ENCODE assay signal across 1 cellular context in the genomic region with DNA sequence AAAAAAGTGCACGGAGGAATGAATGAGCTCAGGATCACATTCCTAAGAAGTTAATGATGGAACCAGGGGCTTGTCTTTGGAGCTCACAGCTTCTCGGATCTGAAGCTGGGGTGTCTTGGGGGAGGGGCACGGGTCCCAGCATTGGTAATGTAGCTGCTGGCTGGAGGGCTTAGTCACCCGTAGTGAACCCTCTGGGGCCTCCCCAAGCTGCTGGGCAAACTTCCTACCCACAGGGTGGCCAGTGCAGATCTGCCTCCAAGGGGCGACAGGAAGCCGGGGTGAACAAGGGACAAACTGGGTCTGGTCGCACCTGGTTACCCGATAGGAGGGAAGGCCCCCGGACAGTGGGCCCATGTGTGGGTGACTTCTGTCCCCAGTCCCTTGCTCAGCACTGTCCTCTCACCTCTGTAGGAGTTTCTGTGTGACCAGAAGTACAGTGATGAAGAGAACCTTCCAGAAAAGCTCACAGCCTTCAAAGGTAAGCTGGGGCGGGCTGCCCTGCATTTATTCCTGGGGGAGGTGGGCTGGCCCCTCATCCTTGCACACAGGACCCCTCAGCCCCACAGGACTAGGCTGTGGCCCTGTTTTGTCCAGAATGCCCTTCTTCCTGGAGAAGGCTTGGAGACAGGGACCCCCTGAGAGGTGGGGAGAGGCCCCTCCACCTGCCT.
TF ChIP-seq lines count a peak whose summit lies in the region.

No MANE protein-coding gene starts in this region.

TF ChIP-seq in HepG2, 621 proteins besides CTCF, POLR2A, EP300 and RAD21:
- TF ChIP-seq ZNF143 (CRISPR knock-in tag; IDR thresholded peaks at IDR 0.05) (no peak), ZNF557 (CRISPR knock-in tag; IDR thresholded peaks at IDR 0.05) (no peak), NBN (conservative IDR thresholded peaks at IDR 0.05) (no peak), ZBTB8A (CRISPR knock-in tag; IDR thresholded peaks at IDR 0.05; ENCODE audit: borderline replicate concordance, low read depth) (no peak), ZBTB7A (CRISPR knock-in tag; IDR thresholded peaks at IDR 0.05) (no peak), ZNF644 (CRISPR knock-in tag; IDR thresholded peaks at IDR 0.05; ENCODE audit: low read depth) (no peak), TOE1 (CRISPR knock-in tag; IDR thresholded peaks at IDR 0.05) (no peak), ZNF263 (CRISPR knock-in tag; IDR thresholded peaks at IDR 0.05) (no peak)
TF ChIP-seq in HepG2: peak in this region for 0.
